Comparison of ENCODE assay signal across 1 cellular context in genomic region chr4:47913328-47913727, GRCh38.
A peak's percentile ranks its signal among the peaks of the same experiment; 100 is the strongest.
TF ChIP-seq lines count a peak whose summit lies in the region.

No MANE protein-coding gene starts in this region.

TF ChIP-seq in K562, 482 proteins besides CTCF, POLR2A, EP300 and RAD21 (continued from another document and continues in another):
- no peak for TF ChIP-seq GTF2B (IDR thresholded peaks at IDR 0.05; ENCODE audit: extremely low read depth, insufficient read length)
- no peak for TF ChIP-seq HBP1 (CRISPR knock-in tag; IDR thresholded peaks at IDR 0.05)
- no peak for TF ChIP-seq ATF6 (CRISPR knock-in tag; IDR thresholded peaks at IDR 0.05)
- TF ChIP-seq NFIX (CRISPR knock-in tag; IDR thresholded peaks at IDR 0.05; ENCODE audit: low read depth), result no peak
- TF ChIP-seq USF2 (CRISPR knock-in tag; IDR thresholded peaks at IDR 0.05), result no peak
- no peak for TF ChIP-seq MECOM (CRISPR knock-in tag; IDR thresholded peaks at IDR 0.05)
- no peak for TF ChIP-seq GATA2 (CRISPR knock-in tag; IDR thresholded peaks at IDR 0.05)
- TF ChIP-seq TRIM28 (IDR thresholded peaks at IDR 0.05), result 0 out of 2 replicates have a peak, but pooled peaks have one; percentile 66
- TF ChIP-seq HDAC2 (IDR thresholded peaks at IDR 0.05), result peak; percentile 63; the same call in 1 of the 2 replicates
- no peak for TF ChIP-seq ZNF263 (CRISPR knock-in tag; IDR thresholded peaks at IDR 0.05; ENCODE audit: borderline replicate concordance)
- TF ChIP-seq BHLHE40 (IDR thresholded peaks at IDR 0.05; ENCODE audit: low read length), result no peak
- TF ChIP-seq ZNF316 (IDR thresholded peaks at IDR 0.05), result no peak
- no peak for TF ChIP-seq CXXC5 (CRISPR knock-in tag; IDR thresholded peaks at IDR 0.05)
- no peak for TF ChIP-seq C11orf30 (IDR thresholded peaks at IDR 0.05; ENCODE audit: low read depth)
- TF ChIP-seq MGA (IDR thresholded peaks at IDR 0.05), result peak; percentile 43; the same call in 1 of the 2 replicates
- TF ChIP-seq EHMT2 (IDR thresholded peaks at IDR 0.05), result peak; percentile 33; the same call in 1 of the 2 replicates
- TF ChIP-seq ZNF212 (CRISPR knock-in tag; IDR thresholded peaks at IDR 0.05), result no peak
- TF ChIP-seq RNF2 (IDR thresholded peaks at IDR 0.05), result no peak
- peak; percentile 93 to 95 for TF ChIP-seq KDM1A (IDR thresholded peaks at IDR 0.05)
- TF ChIP-seq ZNF324 (CRISPR knock-in tag; IDR thresholded peaks at IDR 0.05), result no peak
- no peak for TF ChIP-seq UBTF (IDR thresholded peaks at IDR 0.05; ENCODE audit: borderline replicate concordance in 1 of 2, low read depth in 2 of 2, low read length in 2 of 2)
- TF ChIP-seq SMAD1 (IDR thresholded peaks at IDR 0.05; ENCODE audit: low read depth, low read length, partially characterized antibody), result no peak
- no peak for TF ChIP-seq MYNN (IDR thresholded peaks at IDR 0.05)
- TF ChIP-seq MYNN (CRISPR knock-in tag; IDR thresholded peaks at IDR 0.05), result no peak
- no peak for TF ChIP-seq SUPT5H (IDR thresholded peaks at IDR 0.05)
- no peak for TF ChIP-seq ZNF174 (CRISPR knock-in tag; IDR thresholded peaks at IDR 0.05)
- TF ChIP-seq RCOR1 (IDR thresholded peaks at IDR 0.05; ENCODE audit: borderline replicate concordance in 1 of 2, low read depth in 2 of 2, low read length in 2 of 2), result peak in 1 of 2 experiments; percentile 77; a peak in 2 of 4 replicates
- TF ChIP-seq ZBTB9 (CRISPR knock-in tag; IDR thresholded peaks at IDR 0.05), result no peak
- TF ChIP-seq ZNF449 (CRISPR knock-in tag; IDR thresholded peaks at IDR 0.05), result no peak
- TF ChIP-seq CTBP1 (IDR thresholded peaks at IDR 0.05; ENCODE audit: borderline replicate concordance), result no peak
- no peak; the same call in 1 of the 2 replicates for TF ChIP-seq HMBOX1 (IDR thresholded peaks at IDR 0.05)
- no peak for TF ChIP-seq TAF15 (IDR thresholded peaks at IDR 0.05; ENCODE audit: low read depth, low read length)
- no peak for TF ChIP-seq SMARCA4 (IDR thresholded peaks at IDR 0.05)
- no peak for TF ChIP-seq NR1H2 (CRISPR knock-in tag; IDR thresholded peaks at IDR 0.05)
- 0 out of 2 replicates have a peak, but pooled peaks have one; percentile 45 for TF ChIP-seq NFATC3 (IDR thresholded peaks at IDR 0.05)
- TF ChIP-seq ZFPM2 (CRISPR knock-in tag; IDR thresholded peaks at IDR 0.05), result no peak
- no peak for TF ChIP-seq SMARCE1 (IDR thresholded peaks at IDR 0.05)
- TF ChIP-seq JUND (IDR thresholded peaks at IDR 0.05; ENCODE audit: borderline replicate concordance, low read depth, low read length), result peak; percentile 36; the same call in 1 of the 2 replicates
- 0 out of 3 replicates have a peak, but pooled peaks have one; percentile 43 for TF ChIP-seq JUND (tag; IDR thresholded peaks at IDR 0.05; ENCODE audit: borderline replicate concordance, low read depth, low read length)
- TF ChIP-seq PTRF (tag; IDR thresholded peaks at IDR 0.05), result no peak
- no peak for TF ChIP-seq SAFB (IDR thresholded peaks at IDR 0.05; ENCODE audit: borderline replicate concordance, low read depth, low read length)
